ENCODE assay signal across 1 cellular context in the genomic region with DNA sequence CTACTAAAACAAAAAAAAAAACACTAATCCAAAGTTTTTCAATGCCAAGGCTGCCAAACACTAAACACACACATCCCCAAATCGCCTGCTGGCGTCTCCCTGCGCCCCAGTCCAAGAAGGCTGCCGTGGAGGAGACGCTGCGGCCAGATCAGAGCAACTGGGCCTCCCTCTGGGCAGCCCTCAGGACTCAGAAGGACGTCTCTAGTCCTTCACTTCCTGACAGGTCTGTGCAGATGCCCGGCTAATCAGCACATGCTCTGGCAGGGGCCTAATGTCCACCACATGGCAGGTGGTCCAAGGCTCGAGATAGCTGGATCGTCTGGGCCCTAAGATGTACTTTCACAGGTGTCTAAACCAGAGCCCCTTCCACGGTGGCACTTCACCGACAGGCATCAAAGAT.
TF ChIP-seq lines count a peak whose summit lies in the region.

No MANE protein-coding gene starts in this region.

TF ChIP-seq in GM12878, 131 proteins besides CTCF, POLR2A, EP300 and RAD21:
- no peak for TF ChIP-seq NFYA (IDR thresholded peaks at IDR 0.05; ENCODE audit: borderline replicate concordance, low read depth, low read length)
- TF ChIP-seq IKZF2 (IDR thresholded peaks at IDR 0.05), result no peak
- no peak for TF ChIP-seq CBFB (IDR thresholded peaks at IDR 0.05; ENCODE audit: low read depth)
- TF ChIP-seq RELA (IDR thresholded peaks at IDR 0.05; ENCODE audit: borderline replicate concordance, partially characterized antibody), result no peak
- no peak for TF ChIP-seq TCF12 (IDR thresholded peaks at IDR 0.05; ENCODE audit: low read depth, low read length)
- TF ChIP-seq POU2F2 (IDR thresholded peaks at IDR 0.05; ENCODE audit: borderline replicate concordance, low read depth, low read length), result no peak
- no peak for TF ChIP-seq GABPA (IDR thresholded peaks at IDR 0.05; ENCODE audit: low read depth)
- TF ChIP-seq JUNB (IDR thresholded peaks at IDR 0.05), result no peak
- TF ChIP-seq FOXK2 (IDR thresholded peaks at IDR 0.05), result no peak
- no peak for TF ChIP-seq NBN (IDR thresholded peaks at IDR 0.05)
- no peak for TF ChIP-seq USF1 (IDR thresholded peaks at IDR 0.05; ENCODE audit: borderline replicate concordance, extremely low read length, insufficient read depth, low read depth, low read length)
- no peak for TF ChIP-seq LARP7 (IDR thresholded peaks at IDR 0.05)
- TF ChIP-seq ATF7 (IDR thresholded peaks at IDR 0.05; ENCODE audit: low read depth), result no peak
- TF ChIP-seq PKNOX1 (IDR thresholded peaks at IDR 0.05), result no peak
- TF ChIP-seq ZNF24 (IDR thresholded peaks at IDR 0.05), result no peak
- TF ChIP-seq HDAC6 (IDR thresholded peaks at IDR 0.05; ENCODE audit: unreplicated experiment), result no peak
- no peak for TF ChIP-seq TCF7 (IDR thresholded peaks at IDR 0.05; ENCODE audit: borderline replicate concordance)
- TF ChIP-seq ZNF622 (IDR thresholded peaks at IDR 0.05), result no peak
